Comparison of ENCODE assay signal across 6 cellular contexts in the genomic region with DNA sequence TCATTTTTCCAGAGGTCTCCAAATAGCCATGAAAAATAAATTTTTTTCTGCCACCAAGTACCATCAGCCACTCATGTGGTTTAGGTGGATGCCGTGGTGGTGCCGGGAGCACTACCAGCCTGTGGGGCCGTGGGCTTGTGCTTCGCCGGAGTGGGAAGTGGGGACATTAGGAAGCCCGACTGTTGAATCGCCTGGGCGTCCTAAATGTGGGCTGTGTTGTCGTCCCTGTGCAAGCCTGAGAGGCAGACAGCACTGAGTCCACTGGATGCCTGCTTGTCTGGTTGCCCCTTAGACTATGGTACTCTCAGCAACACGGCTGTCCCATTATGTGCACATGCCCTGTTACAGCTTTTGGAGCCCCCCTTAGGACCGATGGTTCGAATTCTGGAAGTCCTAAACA.
"Had no signal": no experiment of that assay in that cellular context is flagged by ENCODE, and none has a peak within 500 bp of the region (broad histone marks: within the 10 kb centered on the region; RNA-seq: fewer than 3 reads in every experiment).

No MANE protein-coding gene starts in this region.

- H3K9ac ChIP-seq: GM23248 had no signal

- H2AFZ ChIP-seq: GM23248 had no signal

- H3K27ac ChIP-seq: GM23248 had no signal

- H3K4me3 ChIP-seq: GM23248, K562 had no signal

- DNase-seq: GM23248, GOT3, HCEC 1CT, IMR-90, KG1 had no signal
